ENCODE assay signal across 8 cellular contexts in genomic region chr7:128869944-128870285, GRCh38. TPM values are rescaled to one million over a fixed set of nuclear protein-coding genes. Genes with fewer than 3 reads are reported as not detected.
DNase-seq lines count a peak whose midpoint lies in the region; ATAC-seq and TF ChIP-seq lines count a peak whose summit lies in the region.

No MANE protein-coding gene starts in this region.

- DNase-seq in activated T-cell treated with anti-CD3 and anti-CD28 coated beads, Interleukin-2, amount 50 U/mL, for 4 hours: no peak
- DNase-seq in testis (no peak), cortex of kidney (lab: John Stamatoyannopoulos, UW) (no peak), thyroid gland (no peak)

- 18 to 22% methylated on average over 3 to 30 of the region's 30 CpGs for WGBS in testis, 2 donors
- WGBS in thyroid gland, 2 donors: 36% methylated on average over 2 of the region's 30 CpGs

- H3K4me3 ChIP-seq in iPS-20b (ENCODE audit: low read length) (peak overlapping the region; percentile 66), testis (peak overlapping the region; percentile 43 to 61), thyroid gland (replicated peaks in 1 of 3) (peak overlapping the region in 1 of 3 donors; percentile 55)

- no peak for TF ChIP-seq CTCF in 22Rv1 (IDR thresholded peaks at IDR 0.05)
- no peak for TF ChIP-seq CTCF in testis (IDR thresholded peaks at IDR 0.05)
- TF ChIP-seq CTCF in thyroid gland (IDR thresholded peaks at IDR 0.05): no peak

- H3K27ac ChIP-seq in 22Rv1 (peak overlapping the region; percentile 46), iPS-20b (ENCODE audit: low read length) (no peak overlapping the region), testis (no peak overlapping the region), thyroid gland (no peak overlapping the region)

- H3K4me3 Mint-ChIP-seq in activated T-cell treated with anti-CD3 and anti-CD28 coated beads, Interleukin-2, amount 50 U/mL, for 4 hours: peak overlapping the region; percentile 73

- H3K36me3 Mint-ChIP-seq in activated T-cell treated with anti-CD3 and anti-CD28 coated beads, Interleukin-2, amount 50 U/mL, for 4 hours (ENCODE audit: insufficient read depth): peaks cover 11% of the 10 kb centered on the region

- peaks cover 9% of the 10 kb centered on the region for H3K4me1 Mint-ChIP-seq in activated T-cell treated with anti-CD3 and anti-CD28 coated beads, Interleukin-2, amount 50 U/mL, for 4 hours (ENCODE audit: low read depth)

- intact Hi-C loops in testis (cut with DNase I; ENCODE audit: low total_unique reads): loop anchor here (10.0 kb wide), 1 partner anchor 105 kb away; no protein-coding TSS in a partner anchor
- intact Hi-C loops in thyroid gland (cut with DNase I): loop anchor here (10.0 kb wide), 1 partner anchor 135 kb away; the partner anchor contains the start of gene CALU

- H3K4me1 ChIP-seq in iPS-20b (ENCODE audit: insufficient read depth, low read length): no peaks in the 10 kb centered on the region
- H3K4me1 ChIP-seq in testis: peaks cover 7% of the 10 kb centered on the region
- H3K4me1 ChIP-seq in thyroid gland: peaks cover 12 to 17% of the 10 kb centered on the region in 2 donors

- peaks cover 56% of the 10 kb centered on the region for H3K27me3 ChIP-seq in iPS-20b (ENCODE audit: insufficient read depth, low read length)
- no peaks in the 10 kb centered on the region for H3K27me3 ChIP-seq in testis
- no peaks in the 10 kb centered on the region for H3K27me3 ChIP-seq in thyroid gland

- ATAC-seq in GM21723 (IDR thresholded peaks at IDR 0.05; ENCODE audit: unreplicated experiment) (peak; percentile 10), HG03565 (IDR thresholded peaks at IDR 0.05; ENCODE audit: unreplicated experiment) (no peak)
- ATAC-seq in activated T-cell treated with anti-CD3 and anti-CD28 coated beads, Interleukin-2, amount 50 U/mL, for 4 hours: peak; percentile 46 to 53

- TF ChIP-seq POLR2A in testis (IDR thresholded peaks at IDR 0.05): no peak
- TF ChIP-seq POLR2A in thyroid gland (IDR thresholded peaks at IDR 0.05): no peak

- peaks cover 5% of the 10 kb centered on the region for H3K27me3 Mint-ChIP-seq in activated T-cell treated with anti-CD3 and anti-CD28 coated beads, Interleukin-2, amount 50 U/mL, for 4 hours (ENCODE audit: low read depth)

- H3K36me3 ChIP-seq in iPS-20b (ENCODE audit: insufficient read depth, low read depth, low read length) (peaks cover 11% of the 10 kb centered on the region; the same call in 1 of the 2 replicates), testis (ENCODE audit: low read depth, missing control alignments) (no peaks in the 10 kb centered on the region), thyroid gland (peaks cover 7 to 14% of the 10 kb centered on the region in 2 donors)

- no peaks in the 10 kb centered on the region for H3K9me3 Mint-ChIP-seq in activated T-cell treated with anti-CD3 and anti-CD28 coated beads, Interleukin-2, amount 50 U/mL, for 4 hours

- H3K9me3 ChIP-seq in iPS-20b (ENCODE audit: insufficient read depth, low read depth, low read length) (no peaks in the 10 kb centered on the region), testis (no peaks in the 10 kb centered on the region), thyroid gland (no peaks in the 10 kb centered on the region)

- peak overlapping the region; percentile 41; the same call in 1 of the 2 replicates for H3K9ac ChIP-seq in iPS-20b (ENCODE audit: low read depth, low read length)

RNA-seq across cellular contexts. Expression of gene ATP6V1F, which starts 7.3 kb away (rescaled TPM):
- total RNA-seq in activated T-cell treated with anti-CD3 and anti-CD28 coated beads, Interleukin-2, amount 50 U/mL, for 4 hours: 100 to 1,000 TPM; 120 to 137 (median 127) TPM
- total RNA-seq in testis (100 to 1,000 TPM; 133 to 166 TPM), thyroid gland (100 to 1,000 TPM in 1 of 4 donors, 10 to 100 TPM in 3; 49.6 to 109 (median 86.6) TPM)
- 414 TPM for polyA plus RNA-seq in testis (ENCODE audit: insufficient read depth, low read depth, low replicate concordance)

RNA-seq across cellular contexts. Expression of gene FLNC, which starts 39.7 kb away (rescaled TPM):
- under 1 TPM; 0.16 to 0.33 (median 0.25) TPM for total RNA-seq in activated T-cell treated with anti-CD3 and anti-CD28 coated beads, Interleukin-2, amount 50 U/mL, for 4 hours
- 10 to 100 TPM in 1 of 2 donors, 1 to 10 TPM in 1; 8.8 to 14.4 TPM for total RNA-seq in testis
- polyA plus RNA-seq in testis (ENCODE audit: insufficient read depth, low read depth, low replicate concordance): 21.4 TPM
- 10 to 100 TPM in 2 of 4 donors, 1 to 10 TPM in 2; 5.7 to 12.6 (median 9.3) TPM for total RNA-seq in thyroid gland

RNA-seq across cellular contexts. Expression of gene KCP, which starts 40.6 kb away (rescaled TPM):
- under 1 TPM; 0.10 to 0.40 (median 0.27) TPM for total RNA-seq in activated T-cell treated with anti-CD3 and anti-CD28 coated beads, Interleukin-2, amount 50 U/mL, for 4 hours
- 1 to 10 TPM in 1 of 2 donors, under 1 TPM in 1; 0.68 to 1.2 TPM for total RNA-seq in testis
- 1.4 TPM for polyA plus RNA-seq in testis (ENCODE audit: insufficient read depth, low read depth, low replicate concordance)
- under 1 TPM; 0.27 to 0.93 (median 0.61) TPM for total RNA-seq in thyroid gland

Comparison
In these comparisons a context has a peak if more than half of its experiments do, and no peak if none do; other contexts are left out.
1. RNA of gene FLNC, which starts 39.7 kb away (total RNA-seq): 8.8 to 14.4 TPM in testis and 5.7 to 12.6 TPM in thyroid gland; 0.16 to 0.33 TPM in activated T-cell treated with anti-CD3 and anti-CD28 coated beads, Interleukin-2, amount 50 U/mL, for 4 hours; every median in the first group is over 4 times any median in the second.